ENCODE assay signal across 8 cellular contexts in genomic region chr13:52011690-52012511, GRCh38. TPM values are rescaled to one million over a fixed set of nuclear protein-coding genes. Genes with fewer than 3 reads are reported as not detected.
A peak's percentile ranks its signal among the peaks of the same experiment; 100 is the strongest.
DNase-seq lines count a peak whose midpoint lies in the region; ATAC-seq lines count a peak whose summit lies in the region.

TSS of gene ALG11 (plus strand) at chr13:52012398. CDS start at chr13:52012419, 21 bp downstream.

- H3K27me3 Mint-ChIP-seq in naive thymus-derived CD4-positive, alpha-beta T cell = peaks cover 14 to 38% (median 23%) of the 10 kb centered on the region in 5 donors
- peaks cover 21 to 36% of the 10 kb centered on the region in 2 donors for H3K27me3 Mint-ChIP-seq in stimulated activated naive B cell treated with anti-CD40 and anti-IgM and Interleukin-4, amounts not matched to agents 10 μg/mL and 1 μg/mL and 100 μg/mL, for 72 hours

- peaks cover 20% of the 10 kb centered on the region for H3K4me1 ChIP-seq in Karpas-422 (ENCODE audit: low read length)
- H3K4me1 ChIP-seq in naive thymus-derived CD4-positive, alpha-beta T cell (ENCODE audit: control insufficient read depth in 2 of 2, insufficient read depth in 2 of 2, low read length in 2 of 2) = peaks cover 9 to 16% of the 10 kb centered on the region in 2 donors

- no peaks in the 10 kb centered on the region for H3K36me3 ChIP-seq in Karpas-422 (ENCODE audit: insufficient read depth, low read length)
- peaks cover 0 to 8% (median 0%) of the 10 kb centered on the region in 3 experiments for H3K36me3 ChIP-seq in naive thymus-derived CD4-positive, alpha-beta T cell (ENCODE audit: control insufficient read depth in 2 of 3, insufficient read depth in 3 of 3, low read length in 3 of 3)

- DNase-seq in DMS79 treated with DMSO at 0.1 percent for 48 hours (lab: John Stamatoyannopoulos, UW) (peak; percentile 85), Karpas-422 (peak; percentile 99), RKO (ENCODE audit: low spot score) (peak; percentile 98), activated T-helper 1 cell treated with Interleukin-2 at 50 U/mL for 16 hours (ENCODE audit: low read depth) (peak; percentile 99), fibroblast of gingiva (ENCODE audit: low read depth) (peak; percentile 97)
- peak; percentile 98 to 100 (median 99) for DNase-seq in naive thymus-derived CD4-positive, alpha-beta T cell
- DNase-seq in stimulated activated naive B cell treated with anti-CD40 and anti-IgM and Interleukin-4, amounts not matched to agents 10 μg/mL and 1 μg/mL and 100 μg/mL, for 72 hours = peak; percentile 100

- H3K9me3 ChIP-seq in Karpas-422 (ENCODE audit: low read length) = no peaks in the 10 kb centered on the region
- no peaks in the 10 kb centered on the region for H3K9me3 ChIP-seq in naive thymus-derived CD4-positive, alpha-beta T cell (ENCODE audit: control insufficient read depth in 2 of 3, low read length in 3 of 3)

- peak within 1 kb of the TSS; percentile 88 to 99 (median 95) for H3K27ac Mint-ChIP-seq in naive thymus-derived CD4-positive, alpha-beta T cell
- peak within 1 kb of the TSS; percentile 97 for H3K27ac Mint-ChIP-seq in stimulated activated naive B cell treated with anti-CD40 and anti-IgM and Interleukin-4, amounts not matched to agents 10 μg/mL and 1 μg/mL and 100 μg/mL, for 72 hours

- H3K4me1 Mint-ChIP-seq in naive thymus-derived CD4-positive, alpha-beta T cell = peaks cover 19 to 45% (median 29%) of the 10 kb centered on the region in 7 donors
- H3K4me1 Mint-ChIP-seq in stimulated activated naive B cell treated with anti-CD40 and anti-IgM and Interleukin-4, amounts not matched to agents 10 μg/mL and 1 μg/mL and 100 μg/mL, for 72 hours = peaks cover 9 to 19% of the 10 kb centered on the region in 2 donors

- H3K36me3 Mint-ChIP-seq in naive thymus-derived CD4-positive, alpha-beta T cell = peaks cover 0 to 18% (median 6%) of the 10 kb centered on the region in 5 donors
- H3K36me3 Mint-ChIP-seq in stimulated activated naive B cell treated with anti-CD40 and anti-IgM and Interleukin-4, amounts not matched to agents 10 μg/mL and 1 μg/mL and 100 μg/mL, for 72 hours = peaks cover 14% of the 10 kb centered on the region in 2 donors

- CTCF ChIA-PET in naive thymus-derived CD4-positive, alpha-beta T cell (lab: Charles Lee) = interaction anchor here (1.3 kb wide), 1 partner anchor 117 kb away, joined by 4 read pairs; the partner anchor contains the start of gene NEK5

- peak within 1 kb of the TSS; percentile 98 for H2AFZ ChIP-seq in Karpas-422 (ENCODE audit: low read length)

- H4K20me1 ChIP-seq in Karpas-422 (ENCODE audit: insufficient read depth, low read depth, low read length) = no peaks in the 10 kb centered on the region

- H3K9me3 Mint-ChIP-seq in naive thymus-derived CD4-positive, alpha-beta T cell = peaks cover 0 to 3% (median 0%) of the 10 kb centered on the region in 11 donors
- no peaks in the 10 kb centered on the region for H3K9me3 Mint-ChIP-seq in stimulated activated naive B cell treated with anti-CD40 and anti-IgM and Interleukin-4, amounts not matched to agents 10 μg/mL and 1 μg/mL and 100 μg/mL, for 72 hours

- peak within 1 kb of the TSS; percentile 90 to 100 (median 99) for H3K4me3 Mint-ChIP-seq in naive thymus-derived CD4-positive, alpha-beta T cell
- peak within 1 kb of the TSS; percentile 99 to 100 for H3K4me3 Mint-ChIP-seq in stimulated activated naive B cell treated with anti-CD40 and anti-IgM and Interleukin-4, amounts not matched to agents 10 μg/mL and 1 μg/mL and 100 μg/mL, for 72 hours

- intact Hi-C loops in naive thymus-derived CD4-positive, alpha-beta T cell (cut with micrococcal nuclease) = loop anchor here (1.0 to 5.0 kb wide), 19 partner anchors 11 to 1887 kb away; partner anchors contain the start of genes CKAP2 (in 2 of the 2), INTS6 (in 2 of the 2), SUGT1 (in 2 of the 2) and DHRS12 (in 1 of the 2)

- H3K79me2 ChIP-seq in Karpas-422 (ENCODE audit: low read length) = peaks cover 46% of the 10 kb centered on the region

- POLR2A ChIA-PET in naive thymus-derived CD4-positive, alpha-beta T cell (lab: Charles Lee) = interaction anchor here (0.7 to 1.3 kb wide), 5 partner anchors 9 to 640 kb away, joined by 3 to 6 read pairs (median 4); partner anchors contain the start of genes INTS6 and SUGT1

- peak; percentile 99 for ATAC-seq in GM21825 (IDR thresholded peaks at IDR 0.05; ENCODE audit: unreplicated experiment)
- ATAC-seq in naive thymus-derived CD4-positive, alpha-beta T cell = peak; percentile 100
- peak; percentile 99 for ATAC-seq in stimulated activated naive B cell treated with anti-CD40 and anti-IgM and Interleukin-4, amounts not matched to agents 10 μg/mL and 1 μg/mL and 100 μg/mL, for 72 hours (replicated peaks)

- peak within 1 kb of the TSS; percentile 73 for H3K9ac ChIP-seq in Karpas-422 (ENCODE audit: low read length)

- no peaks in the 10 kb centered on the region for H3K27me3 ChIP-seq in Karpas-422 (ENCODE audit: low read length)
- H3K27me3 ChIP-seq in naive thymus-derived CD4-positive, alpha-beta T cell (ENCODE audit: control insufficient read depth in 2 of 2, insufficient read depth in 2 of 2, low read length in 2 of 2) = no peaks in the 10 kb centered on the region

- H3K27ac ChIP-seq in Karpas-422 (ENCODE audit: low read length) = no peak within 1 kb of the TSS
- peak within 1 kb of the TSS; percentile 76 for H3K27ac ChIP-seq in naive thymus-derived CD4-positive, alpha-beta T cell (ENCODE audit: low read depth, low read length)

- H3K4me2 ChIP-seq in Karpas-422 (ENCODE audit: low read depth, low read length, poor library complexity, severe bottlenecking) = peak within 1 kb of the TSS; percentile 89

- peak within 1 kb of the TSS; percentile 72 for H3K4me3 ChIP-seq in Karpas-422 (ENCODE audit: low read length)
- H3K4me3 ChIP-seq in naive thymus-derived CD4-positive, alpha-beta T cell (ENCODE audit: low read length) = peak within 1 kb of the TSS; percentile 92

- no peaks in the 10 kb centered on the region for H3K9me2 ChIP-seq in Karpas-422 (replicated peaks; ENCODE audit: insufficient read depth, low read length)

RNA-seq across cellular contexts. Expression of gene ALG11, which starts in this region (rescaled TPM):
- total RNA-seq in Karpas-422 (2014; rRNA removed; shearing (Covaris generic); ENCODE audit: low replicate concordance) = 12.2 and 17.6 TPM in 2 replicates
- 10 to 100 TPM; 29.3 to 45.6 (median 38.3) TPM for total RNA-seq in naive thymus-derived CD4-positive, alpha-beta T cell
- polyA plus RNA-seq in naive thymus-derived CD4-positive, alpha-beta T cell = 10 to 100 TPM; 22.6 to 31.5 TPM
